Comparison of ENCODE assay signal across 8 cellular contexts in genomic region chr1:60978421-60979357, GRCh38.
DNase-seq lines count a peak whose midpoint lies in the region; ATAC-seq and TF ChIP-seq lines count a peak whose summit lies in the region.

No MANE protein-coding gene starts in this region.

- peak; percentile 85 for ATAC-seq in GM19463 (IDR thresholded peaks at IDR 0.05; ENCODE audit: unreplicated experiment)
- ATAC-seq in HG03520 (IDR thresholded peaks at IDR 0.05; ENCODE audit: unreplicated experiment): peak; percentile 75
- peak in 3 of 4 experiments; percentile 50 to 57 (median 51) for ATAC-seq in T-cell (replicated peaks in 1 of 4)
- peak in 2 of 3 donors; percentile 59 to 70 for ATAC-seq in natural killer cell
- ATAC-seq in HG02763 (IDR thresholded peaks at IDR 0.05; ENCODE audit: unreplicated experiment): no peak

- H3K4me3 Mint-ChIP-seq in T-cell (no peak overlapping the region), natural killer cell (no peak overlapping the region)

- H3K27ac Mint-ChIP-seq in T-cell (no peak overlapping the region), natural killer cell (no peak overlapping the region)

- no peaks in the 10 kb centered on the region for H3K9me3 Mint-ChIP-seq in T-cell
- H3K9me3 Mint-ChIP-seq in natural killer cell: no peaks in the 10 kb centered on the region

- no peak for TF ChIP-seq CTCF in natural killer cell (IDR thresholded peaks at IDR 0.05)

- CTCF ChIA-PET in T-cell (lab: Charles Lee): interaction anchor here (0.6 to 1.8 kb wide), 14 partner anchors 9 to 875 kb away, joined by 3 to 12 read pairs (median 4); no protein-coding TSS in a partner anchor

- H3K4me1 Mint-ChIP-seq in T-cell (no peaks in the 10 kb centered on the region), natural killer cell (no peaks in the 10 kb centered on the region)

- H3K27me3 Mint-ChIP-seq in T-cell (no peaks in the 10 kb centered on the region), natural killer cell (ENCODE audit: low read depth in 2 of 2) (peaks cover 0 to 5% of the 10 kb centered on the region in 2 donors)

- H3K36me3 Mint-ChIP-seq in T-cell (no peaks in the 10 kb centered on the region), natural killer cell (no peaks in the 10 kb centered on the region)

- POLR2A ChIA-PET in T-cell (lab: Charles Lee): no interaction called here

- DNase-seq in DMS114 treated with DMSO at 0.1 percent for 48 hours (lab: John Stamatoyannopoulos, UW; ENCODE audit: unreplicated experiment) (peak; percentile 32), T-cell (peak in 26 of 34 experiments; percentile 4 to 39 (median 19)), dermis microvascular lymphatic vessel endothelial cell (ENCODE audit: low read depth in 2 of 2) (peak; percentile 33 to 60), natural killer cell (no peak), DMS153 treated with DMSO at 0.1 percent for 48 hours (lab: John Stamatoyannopoulos, UW; ENCODE audit: unreplicated experiment) (no peak)

- intact Hi-C loops in natural killer cell (cut with micrococcal nuclease): no loop called here

Comparison
In these comparisons a context has a peak if more than half of its experiments do, and no peak if none do; other contexts are left out.
1. DNase-seq: peak in DMS114 treated with DMSO at 0.1 percent for 48 hours (single experiment), T-cell (26 of 34) and dermis microvascular lymphatic vessel endothelial cell (2 of 2); none in natural killer cell (single experiment) and DMS153 treated with DMSO at 0.1 percent for 48 hours (single experiment).